11 cellular contexts compared by ENCODE assay signal in genomic region chr5:119332978-119333401, GRCh38. TPM values are rescaled to one million over a fixed set of nuclear protein-coding genes. Genes with fewer than 3 reads are reported as not detected.
A peak's percentile ranks its signal among the peaks of the same experiment; 100 is the strongest.
DNase-seq lines count a peak whose midpoint lies in the region; ATAC-seq lines count a peak whose summit lies in the region.
"Had no signal": no experiment of that assay in that cellular context is flagged by ENCODE, and none has a peak within 500 bp of the region (broad histone marks: within the 10 kb centered on the region; RNA-seq: fewer than 3 reads in every experiment).

No MANE protein-coding gene starts in this region.

- peaks cover 77% of the 10 kb centered on the region for H3K4me1 Mint-ChIP-seq in activated CD4-positive, alpha-beta T cell treated with anti-CD3 and anti-CD28 coated beads, Interleukin-2, amount 10 ng/mL, durations not matched to agents 7 days and 5 days
- peaks cover 81% of the 10 kb centered on the region for H3K4me1 Mint-ChIP-seq in T-helper 17 cell
- peaks cover 83% of the 10 kb centered on the region for H3K4me1 Mint-ChIP-seq in stimulated activated naive CD8-positive, alpha-beta T cell treated with anti-CD3 and anti-CD28 coated beads, Interleukin-15, amount 100 ng/mL, for 72 hours

- H3K9me3 Mint-ChIP-seq in activated CD4-positive, alpha-beta T cell treated with anti-CD3 and anti-CD28 coated beads, Interleukin-2, amount 10 ng/mL, durations not matched to agents 7 days and 5 days = no peaks in the 10 kb centered on the region
- H3K9me3 Mint-ChIP-seq in stimulated activated naive CD8-positive, alpha-beta T cell treated with anti-CD3 and anti-CD28 coated beads, Interleukin-15, amount 100 ng/mL, for 72 hours = no peaks in the 10 kb centered on the region
- H3K9me3 Mint-ChIP-seq: neural progenitor cell had no signal

- CTCF ChIA-PET in activated CD4-positive, alpha-beta T cell treated with anti-CD3 and anti-CD28 coated beads, Interleukin-2, amount 10 ng/mL, durations not matched to agents 7 days and 5 days (lab: Charles Lee) = interaction anchor here (0.6 to 3.8 kb wide), 5 partner anchors 23 to 64 kb away, joined by 3 to 11 read pairs (median 4); no protein-coding TSS in a partner anchor

- ATAC-seq in HG02852 (IDR thresholded peaks at IDR 0.05; ENCODE audit: unreplicated experiment) = peak; percentile 32
- ATAC-seq in T-helper 17 cell = no peak
- no peak for ATAC-seq in stimulated activated naive CD8-positive, alpha-beta T cell treated with anti-CD3 and anti-CD28 coated beads, Interleukin-15, amount 100 ng/mL, for 72 hours

- no peaks in the 10 kb centered on the region for H3K9me3 ChIP-seq in T-helper 17 cell (ENCODE audit: control insufficient read depth, low read length, poor library complexity, severe bottlenecking)

- DNase-seq in activated CD4-positive, alpha-beta T cell treated with anti-CD3 and anti-CD28 coated beads, Interleukin-2, amount 10 ng/mL, durations not matched to agents 7 days and 5 days = no peak
- DNase-seq in activated CD4-positive, alpha-beta T cell treated with anti-CD3 and anti-CD28 coated beads for 1 hour = no peak
- DNase-seq in T-helper 17 cell = no peak
- no peak for DNase-seq in stimulated activated naive CD8-positive, alpha-beta T cell treated with anti-CD3 and anti-CD28 coated beads, Interleukin-15, amount 100 ng/mL, for 72 hours
- DNase-seq in H4 (ENCODE audit: low spot score) = no peak
- no peak for DNase-seq in dermis blood vessel endothelial cell
- no peak for DNase-seq in COLO668 (lab: John Stamatoyannopoulos, UW; ENCODE audit: unreplicated experiment)
- DNase-seq: HCEC 1CT, NCI-H446 treated with DMSO at 0.1 percent for 48 hours had no signal

- peak overlapping the region; percentile 84 for H3K4me3 Mint-ChIP-seq in activated CD4-positive, alpha-beta T cell treated with anti-CD3 and anti-CD28 coated beads, Interleukin-2, amount 10 ng/mL, durations not matched to agents 7 days and 5 days
- H3K4me3 Mint-ChIP-seq in T-helper 17 cell = peak overlapping the region; percentile 97
- H3K4me3 Mint-ChIP-seq in stimulated activated naive CD8-positive, alpha-beta T cell treated with anti-CD3 and anti-CD28 coated beads, Interleukin-15, amount 100 ng/mL, for 72 hours = peak overlapping the region; percentile 68 to 82
- H3K4me3 Mint-ChIP-seq: neural progenitor cell had no signal

- peaks cover 59% of the 10 kb centered on the region for H3K36me3 Mint-ChIP-seq in activated CD4-positive, alpha-beta T cell treated with anti-CD3 and anti-CD28 coated beads, Interleukin-2, amount 10 ng/mL, durations not matched to agents 7 days and 5 days (ENCODE audit: low read depth)
- H3K36me3 Mint-ChIP-seq in T-helper 17 cell (ENCODE audit: low read depth) = peaks cover 10% of the 10 kb centered on the region

- H3K27me3 Mint-ChIP-seq in activated CD4-positive, alpha-beta T cell treated with anti-CD3 and anti-CD28 coated beads, Interleukin-2, amount 10 ng/mL, durations not matched to agents 7 days and 5 days = no peaks in the 10 kb centered on the region
- H3K27me3 Mint-ChIP-seq in T-helper 17 cell = no peaks in the 10 kb centered on the region
- no peaks in the 10 kb centered on the region for H3K27me3 Mint-ChIP-seq in stimulated activated naive CD8-positive, alpha-beta T cell treated with anti-CD3 and anti-CD28 coated beads, Interleukin-15, amount 100 ng/mL, for 72 hours

- POLR2A ChIA-PET in activated CD4-positive, alpha-beta T cell treated with anti-CD3 and anti-CD28 coated beads, Interleukin-2, amount 10 ng/mL, durations not matched to agents 7 days and 5 days (lab: Charles Lee) = interaction anchor here (0.5 kb wide), 1 partner anchor 67 kb away, joined by 3 read pairs; no protein-coding TSS in a partner anchor

- H3K27ac Mint-ChIP-seq in activated CD4-positive, alpha-beta T cell treated with anti-CD3 and anti-CD28 coated beads, Interleukin-2, amount 10 ng/mL, durations not matched to agents 7 days and 5 days = peak overlapping the region; percentile 94
- peak overlapping the region; percentile 99 for H3K27ac Mint-ChIP-seq in T-helper 17 cell
- H3K27ac Mint-ChIP-seq in stimulated activated naive CD8-positive, alpha-beta T cell treated with anti-CD3 and anti-CD28 coated beads, Interleukin-15, amount 100 ng/mL, for 72 hours = peak overlapping the region; percentile 93 to 97
- H3K27ac Mint-ChIP-seq: neural progenitor cell had no signal

RNA-seq across cellular contexts. Expression of gene TNFAIP8, which starts 22.8 kb away (rescaled TPM):
- 100 to 1,000 TPM; 167 to 184 TPM for total RNA-seq in activated CD4-positive, alpha-beta T cell treated with anti-CD3 and anti-CD28 coated beads, Interleukin-2, amount 10 ng/mL, durations not matched to agents 7 days and 5 days
- total RNA-seq in T-helper 17 cell = 100 to 1,000 TPM; 130 to 140 TPM
- total RNA-seq in H4 (2014; rRNA removed; shearing (Covaris generic)) = 7.6 and 16.5 TPM in 2 replicates
- 13.6 and 15.9 TPM in 2 replicates for total RNA-seq in dermis blood vessel endothelial cell
